20 cellular contexts compared by ENCODE assay signal in the genomic region with DNA sequence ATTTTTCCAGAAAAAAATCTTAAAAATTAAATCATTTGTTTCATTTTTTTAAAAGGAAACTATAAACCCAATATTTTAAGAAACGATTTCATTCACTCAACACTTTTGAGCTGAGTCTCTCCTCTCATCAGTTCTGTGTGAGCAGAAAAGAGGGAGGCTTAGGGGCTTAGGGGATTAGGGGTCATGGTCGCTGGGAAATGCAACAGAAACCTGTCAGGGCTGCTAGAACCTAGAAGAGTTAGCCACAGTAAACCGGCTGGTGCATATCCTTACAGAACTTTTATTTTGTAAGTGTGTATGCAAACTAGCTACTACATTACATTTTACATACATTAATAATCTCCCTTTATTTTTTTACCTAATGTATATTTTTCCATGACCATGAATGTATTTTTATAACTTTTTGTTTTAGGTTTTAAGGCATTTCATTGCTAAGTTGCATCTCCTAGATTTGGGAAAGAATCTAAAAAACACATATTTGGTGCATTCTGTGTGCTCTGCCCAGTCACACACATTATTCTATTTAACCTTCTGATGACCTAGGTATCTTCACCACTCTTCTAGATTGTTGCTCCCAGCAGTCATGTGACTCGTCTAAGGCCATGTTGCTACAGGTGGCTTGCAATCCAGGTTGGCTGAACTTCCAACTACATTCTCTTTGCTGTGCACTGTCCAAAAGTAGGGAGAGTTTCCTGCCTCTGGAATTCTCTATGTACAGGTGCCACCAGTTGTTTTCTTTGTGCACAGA. TPM values are rescaled to one million over a fixed set of nuclear protein-coding genes. Genes with fewer than 3 reads are reported as not detected.
"Had no signal": no experiment of that assay in that cellular context is flagged by ENCODE, and none has a peak within 500 bp of the region (broad histone marks: within the 10 kb centered on the region; RNA-seq: fewer than 3 reads in every experiment).

No MANE protein-coding gene starts in this region.

- H3K9ac ChIP-seq: SK-N-SH had no signal

- H3K4me2 ChIP-seq: SK-N-SH had no signal

- H3K9me3 ChIP-seq: SK-N-SH had no signal

- DNase-seq: KG1, NCI-H1092, NCI-H1105 treated with DMSO at 0.1 percent for 48 hours, NCI-H1417 treated with DMSO at 0.1 percent for 48 hours, NCI-H146, NCI-H187, NCI-H2029, NCI-H2081 treated with DMSO at 0.1 percent for 48 hours, NCI-H2171, NCI-H345, NCI-H446 treated with DMSO at 0.1 percent for 48 hours, NCI-H510A treated with DMSO at 0.1 percent for 48 hours, PC-3, SHP77, SK-N-SH, T-helper 1 cell had no signal

- H3K9me2 ChIP-seq: SK-N-SH had no signal

- H3K27ac ChIP-seq: RWPE1 had no signal

RNA-seq across cellular contexts. Expression of gene CCL3L1, which starts 44.5 kb away (rescaled TPM):
- total RNA-seq: HT-29, MCF 10A, PC-3, SK-MEL-5 had no signal

RNA-seq across cellular contexts. Expression of gene CCL4, which starts 48.4 kb away (rescaled TPM):
- total RNA-seq: HT-29, MCF 10A, PC-3, SK-MEL-5 had no signal

RNA-seq across cellular contexts. Expression of gene CCL4L2, which starts 58.8 kb away (rescaled TPM):
- total RNA-seq: HT-29, MCF 10A, PC-3, SK-MEL-5 had no signal
